Comparison of ENCODE assay signal across 2 cellular contexts in the genomic region with DNA sequence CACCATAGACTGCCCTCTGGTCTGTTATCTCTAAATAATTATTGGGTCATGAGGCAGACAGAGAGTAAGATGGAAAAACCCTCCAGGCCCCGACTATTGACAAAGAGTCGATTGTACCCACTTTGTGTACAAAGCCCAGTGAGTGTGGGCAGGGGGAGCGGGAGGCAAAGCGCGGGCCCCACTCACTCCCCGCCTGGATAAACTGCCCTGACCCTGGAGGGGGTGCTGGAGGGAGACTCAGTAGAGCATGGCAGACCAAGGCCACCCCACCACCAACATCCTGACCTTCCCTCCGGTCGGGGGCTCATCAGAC.
TF ChIP-seq lines count a peak whose summit lies in the region.

No MANE protein-coding gene starts in this region.

TF ChIP-seq in SK-N-SH, 30 proteins besides CTCF, POLR2A, EP300 and RAD21 (continued from another document):
- TF ChIP-seq, protein P1, sequence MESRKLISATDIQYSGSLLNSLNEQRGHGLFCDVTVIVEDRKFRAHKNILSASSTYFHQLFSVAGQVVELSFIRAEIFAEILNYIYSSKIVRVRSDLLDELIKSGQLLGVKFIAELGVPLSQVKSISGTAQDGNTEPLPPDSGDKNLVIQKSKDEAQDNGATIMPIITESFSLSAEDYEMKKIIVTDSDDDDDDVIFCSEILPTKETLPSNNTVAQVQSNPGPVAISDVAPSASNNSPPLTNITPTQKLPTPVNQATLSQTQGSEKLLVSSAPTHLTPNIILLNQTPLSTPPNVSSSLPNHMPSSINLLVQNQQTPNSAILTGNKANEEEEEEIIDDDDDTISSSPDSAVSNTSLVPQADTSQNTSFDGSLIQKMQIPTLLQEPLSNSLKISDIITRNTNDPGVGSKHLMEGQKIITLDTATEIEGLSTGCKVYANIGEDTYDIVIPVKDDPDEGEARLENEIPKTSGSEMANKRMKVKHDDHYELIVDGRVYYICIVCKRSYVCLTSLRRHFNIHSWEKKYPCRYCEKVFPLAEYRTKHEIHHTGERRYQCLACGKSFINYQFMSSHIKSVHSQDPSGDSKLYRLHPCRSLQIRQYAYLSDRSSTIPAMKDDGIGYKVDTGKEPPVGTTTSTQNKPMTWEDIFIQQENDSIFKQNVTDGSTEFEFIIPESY (IDR thresholded peaks at IDR 0.05; ENCODE audit: borderline replicate concordance, low read depth) = no peak
- TF ChIP-seq POLR2AphosphoS5 (IDR thresholded peaks at IDR 0.05; ENCODE audit: low read depth, low read length) = no peak
- TF ChIP-seq JUND (IDR thresholded peaks at IDR 0.05) = no peak
- TF ChIP-seq EZH2phosphoT487 (IDR thresholded peaks at IDR 0.05; ENCODE audit: borderline replicate concordance, low read depth) = no peak
- no peak for TF ChIP-seq NRF1 (IDR thresholded peaks at IDR 0.05; ENCODE audit: low read depth, low read length)
- TF ChIP-seq SMC3 (IDR thresholded peaks at IDR 0.05; ENCODE audit: low read depth, low read length) = no peak
- TF ChIP-seq GABPA (IDR thresholded peaks at IDR 0.05; ENCODE audit: low read depth) = no peak
- TF ChIP-seq, protein P2, sequence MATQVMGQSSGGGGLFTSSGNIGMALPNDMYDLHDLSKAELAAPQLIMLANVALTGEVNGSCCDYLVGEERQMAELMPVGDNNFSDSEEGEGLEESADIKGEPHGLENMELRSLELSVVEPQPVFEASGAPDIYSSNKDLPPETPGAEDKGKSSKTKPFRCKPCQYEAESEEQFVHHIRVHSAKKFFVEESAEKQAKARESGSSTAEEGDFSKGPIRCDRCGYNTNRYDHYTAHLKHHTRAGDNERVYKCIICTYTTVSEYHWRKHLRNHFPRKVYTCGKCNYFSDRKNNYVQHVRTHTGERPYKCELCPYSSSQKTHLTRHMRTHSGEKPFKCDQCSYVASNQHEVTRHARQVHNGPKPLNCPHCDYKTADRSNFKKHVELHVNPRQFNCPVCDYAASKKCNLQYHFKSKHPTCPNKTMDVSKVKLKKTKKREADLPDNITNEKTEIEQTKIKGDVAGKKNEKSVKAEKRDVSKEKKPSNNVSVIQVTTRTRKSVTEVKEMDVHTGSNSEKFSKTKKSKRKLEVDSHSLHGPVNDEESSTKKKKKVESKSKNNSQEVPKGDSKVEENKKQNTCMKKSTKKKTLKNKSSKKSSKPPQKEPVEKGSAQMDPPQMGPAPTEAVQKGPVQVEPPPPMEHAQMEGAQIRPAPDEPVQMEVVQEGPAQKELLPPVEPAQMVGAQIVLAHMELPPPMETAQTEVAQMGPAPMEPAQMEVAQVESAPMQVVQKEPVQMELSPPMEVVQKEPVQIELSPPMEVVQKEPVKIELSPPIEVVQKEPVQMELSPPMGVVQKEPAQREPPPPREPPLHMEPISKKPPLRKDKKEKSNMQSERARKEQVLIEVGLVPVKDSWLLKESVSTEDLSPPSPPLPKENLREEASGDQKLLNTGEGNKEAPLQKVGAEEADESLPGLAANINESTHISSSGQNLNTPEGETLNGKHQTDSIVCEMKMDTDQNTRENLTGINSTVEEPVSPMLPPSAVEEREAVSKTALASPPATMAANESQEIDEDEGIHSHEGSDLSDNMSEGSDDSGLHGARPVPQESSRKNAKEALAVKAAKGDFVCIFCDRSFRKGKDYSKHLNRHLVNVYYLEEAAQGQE (IDR thresholded peaks at IDR 0.05; ENCODE audit: low read depth, low read length) = no peak
- no peak for TF ChIP-seq YY1 (IDR thresholded peaks at IDR 0.05; ENCODE audit: low read depth)
- TF ChIP-seq RFX5 (IDR thresholded peaks at IDR 0.05; ENCODE audit: low read length) = no peak
TF ChIP-seq in SK-N-SH: peak in this region for 0.

TF ChIP-seq in SK-N-SH treated with all-trans-retinoic acid at 6 μM for 48 hours, 23 proteins besides CTCF, POLR2A, EP300 and RAD21 (continued from another document):
- TF ChIP-seq, protein P3, sequence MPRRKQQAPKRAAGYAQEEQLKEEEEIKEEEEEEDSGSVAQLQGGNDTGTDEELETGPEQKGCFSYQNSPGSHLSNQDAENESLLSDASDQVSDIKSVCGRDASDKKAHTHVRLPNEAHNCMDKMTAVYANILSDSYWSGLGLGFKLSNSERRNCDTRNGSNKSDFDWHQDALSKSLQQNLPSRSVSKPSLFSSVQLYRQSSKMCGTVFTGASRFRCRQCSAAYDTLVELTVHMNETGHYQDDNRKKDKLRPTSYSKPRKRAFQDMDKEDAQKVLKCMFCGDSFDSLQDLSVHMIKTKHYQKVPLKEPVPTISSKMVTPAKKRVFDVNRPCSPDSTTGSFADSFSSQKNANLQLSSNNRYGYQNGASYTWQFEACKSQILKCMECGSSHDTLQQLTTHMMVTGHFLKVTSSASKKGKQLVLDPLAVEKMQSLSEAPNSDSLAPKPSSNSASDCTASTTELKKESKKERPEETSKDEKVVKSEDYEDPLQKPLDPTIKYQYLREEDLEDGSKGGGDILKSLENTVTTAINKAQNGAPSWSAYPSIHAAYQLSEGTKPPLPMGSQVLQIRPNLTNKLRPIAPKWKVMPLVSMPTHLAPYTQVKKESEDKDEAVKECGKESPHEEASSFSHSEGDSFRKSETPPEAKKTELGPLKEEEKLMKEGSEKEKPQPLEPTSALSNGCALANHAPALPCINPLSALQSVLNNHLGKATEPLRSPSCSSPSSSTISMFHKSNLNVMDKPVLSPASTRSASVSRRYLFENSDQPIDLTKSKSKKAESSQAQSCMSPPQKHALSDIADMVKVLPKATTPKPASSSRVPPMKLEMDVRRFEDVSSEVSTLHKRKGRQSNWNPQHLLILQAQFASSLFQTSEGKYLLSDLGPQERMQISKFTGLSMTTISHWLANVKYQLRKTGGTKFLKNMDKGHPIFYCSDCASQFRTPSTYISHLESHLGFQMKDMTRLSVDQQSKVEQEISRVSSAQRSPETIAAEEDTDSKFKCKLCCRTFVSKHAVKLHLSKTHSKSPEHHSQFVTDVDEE (CRISPR knock-in tag; IDR thresholded peaks at IDR 0.05) = no peak
- TF ChIP-seq TCF4 (CRISPR knock-in tag; IDR thresholded peaks at IDR 0.05; ENCODE audit: borderline replicate concordance) (no peak), ZNF70 (CRISPR knock-in tag; IDR thresholded peaks at IDR 0.05) (no peak), BACH2 (CRISPR knock-in tag; IDR thresholded peaks at IDR 0.05; ENCODE audit: borderline replicate concordance) (no peak)
- TF ChIP-seq, protein P4, sequence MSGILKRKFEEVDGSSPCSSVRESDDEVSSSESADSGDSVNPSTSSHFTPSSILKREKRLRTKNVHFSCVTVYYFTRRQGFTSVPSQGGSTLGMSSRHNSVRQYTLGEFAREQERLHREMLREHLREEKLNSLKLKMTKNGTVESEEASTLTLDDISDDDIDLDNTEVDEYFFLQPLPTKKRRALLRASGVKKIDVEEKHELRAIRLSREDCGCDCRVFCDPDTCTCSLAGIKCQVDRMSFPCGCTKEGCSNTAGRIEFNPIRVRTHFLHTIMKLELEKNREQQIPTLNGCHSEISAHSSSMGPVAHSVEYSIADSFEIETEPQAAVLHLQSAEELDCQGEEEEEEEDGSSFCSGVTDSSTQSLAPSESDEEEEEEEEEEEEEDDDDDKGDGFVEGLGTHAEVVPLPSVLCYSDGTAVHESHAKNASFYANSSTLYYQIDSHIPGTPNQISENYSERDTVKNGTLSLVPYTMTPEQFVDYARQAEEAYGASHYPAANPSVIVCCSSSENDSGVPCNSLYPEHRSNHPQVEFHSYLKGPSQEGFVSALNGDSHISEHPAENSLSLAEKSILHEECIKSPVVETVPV (CRISPR knock-in tag; IDR thresholded peaks at IDR 0.05) = no peak
- TF ChIP-seq, protein P5, sequence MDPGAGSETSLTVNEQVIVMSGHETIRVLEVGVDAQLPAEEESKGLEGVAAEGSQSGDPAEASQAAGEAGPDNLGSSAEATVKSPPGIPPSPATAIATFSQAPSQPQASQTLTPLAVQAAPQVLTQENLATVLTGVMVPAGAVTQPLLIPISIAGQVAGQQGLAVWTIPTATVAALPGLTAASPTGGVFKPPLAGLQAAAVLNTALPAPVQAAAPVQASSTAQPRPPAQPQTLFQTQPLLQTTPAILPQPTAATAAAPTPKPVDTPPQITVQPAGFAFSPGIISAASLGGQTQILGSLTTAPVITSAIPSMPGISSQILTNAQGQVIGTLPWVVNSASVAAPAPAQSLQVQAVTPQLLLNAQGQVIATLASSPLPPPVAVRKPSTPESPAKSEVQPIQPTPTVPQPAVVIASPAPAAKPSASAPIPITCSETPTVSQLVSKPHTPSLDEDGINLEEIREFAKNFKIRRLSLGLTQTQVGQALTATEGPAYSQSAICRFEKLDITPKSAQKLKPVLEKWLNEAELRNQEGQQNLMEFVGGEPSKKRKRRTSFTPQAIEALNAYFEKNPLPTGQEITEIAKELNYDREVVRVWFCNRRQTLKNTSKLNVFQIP (CRISPR knock-in tag; IDR thresholded peaks at IDR 0.05; ENCODE audit: borderline replicate concordance, low read depth) = no peak
- TF ChIP-seq, protein P6, sequence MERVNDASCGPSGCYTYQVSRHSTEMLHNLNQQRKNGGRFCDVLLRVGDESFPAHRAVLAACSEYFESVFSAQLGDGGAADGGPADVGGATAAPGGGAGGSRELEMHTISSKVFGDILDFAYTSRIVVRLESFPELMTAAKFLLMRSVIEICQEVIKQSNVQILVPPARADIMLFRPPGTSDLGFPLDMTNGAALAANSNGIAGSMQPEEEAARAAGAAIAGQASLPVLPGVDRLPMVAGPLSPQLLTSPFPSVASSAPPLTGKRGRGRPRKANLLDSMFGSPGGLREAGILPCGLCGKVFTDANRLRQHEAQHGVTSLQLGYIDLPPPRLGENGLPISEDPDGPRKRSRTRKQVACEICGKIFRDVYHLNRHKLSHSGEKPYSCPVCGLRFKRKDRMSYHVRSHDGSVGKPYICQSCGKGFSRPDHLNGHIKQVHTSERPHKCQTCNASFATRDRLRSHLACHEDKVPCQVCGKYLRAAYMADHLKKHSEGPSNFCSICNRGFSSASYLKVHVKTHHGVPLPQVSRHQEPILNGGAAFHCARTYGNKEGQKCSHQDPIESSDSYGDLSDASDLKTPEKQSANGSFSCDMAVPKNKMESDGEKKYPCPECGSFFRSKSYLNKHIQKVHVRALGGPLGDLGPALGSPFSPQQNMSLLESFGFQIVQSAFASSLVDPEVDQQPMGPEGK (CRISPR knock-in tag; IDR thresholded peaks at IDR 0.05; ENCODE audit: borderline replicate concordance) = no peak
TF ChIP-seq in SK-N-SH treated with all-trans-retinoic acid at 6 μM for 48 hours: peak in this region for 0.
